Comparison of ENCODE assay signal across 27 cellular contexts in genomic region chr3:11517601-11518000, GRCh38.
A peak's percentile ranks its signal among the peaks of the same experiment; 100 is the strongest.
DNase-seq lines count a peak whose midpoint lies in the region; ATAC-seq, FAIRE-seq and TF ChIP-seq lines count a peak whose summit lies in the region.
"Had no signal": no experiment of that assay in that cellular context is flagged by ENCODE, and none has a peak within 500 bp of the region (broad histone marks: within the 10 kb centered on the region; RNA-seq: fewer than 3 reads in every experiment).

No MANE protein-coding gene starts in this region.

- H3K4ac ChIP-seq in H1 (replicated peaks; ENCODE audit: insufficient read length, low read depth, low read length) = no peak overlapping the region

- 89% methylated on average over 6 of the region's 6 CpGs; no CpG with 5 or more reads in 1 of the 2 experiments for WGBS in H1 (ENCODE audit: extremely low coverage in 1 of 2, insufficient coverage in 1 of 2, insufficient read length in 1 of 2, insufficient replicate concordance in 2 of 2, low coverage in 1 of 2, low lambda C conversion rate in 2 of 2, missing lambda C conversion rate in 1 of 2), 2 experiments
- 88 to 91% methylated on average over 6 of the region's 6 CpGs for WGBS in body of pancreas, 2 donors

- no peak overlapping the region for H3K56ac ChIP-seq in H1 (replicated peaks; ENCODE audit: insufficient read length, low read depth, low read length)

- H3K79me1 ChIP-seq in H1 (ENCODE audit: low read depth, low read length) = no peaks in the 10 kb centered on the region

- intact Hi-C loops in Panc1 (cut with micrococcal nuclease; ENCODE audit: unreplicated experiment) (no loop called here), body of pancreas (cut with DNase I) (no loop called here)

- H4K91ac ChIP-seq in H1 (replicated peaks; ENCODE audit: insufficient read length, low read length) = no peak overlapping the region

- H3K9ac ChIP-seq in H1 (replicated peaks in 1 of 4; ENCODE audit: extremely low read depth in 1 of 4, low read depth in 3 of 4, low read length in 3 of 4) = no peak overlapping the region
- H3K9ac ChIP-seq: KMS-11 had no signal

- H3K4me1 ChIP-seq in Panc1 (ENCODE audit: control insufficient read depth, insufficient read depth, low read length) (0 out of 2 replicates have a peak, but pooled peaks cover 5% of the 10 kb centered on the region), H1 (replicated peaks in 1 of 4; ENCODE audit: control insufficient read depth in 3 of 4, insufficient read depth in 4 of 4, low read length in 3 of 4) (no peaks in the 10 kb centered on the region), body of pancreas (peaks cover 10% of the 10 kb centered on the region)
- no peaks in the 10 kb centered on the region for H3K4me1 ChIP-seq in effector memory CD4-positive, alpha-beta T cell (ENCODE audit: control insufficient read depth, insufficient read depth, low read length, poor library complexity, severe bottlenecking)

- no peak overlapping the region for H2BK5ac ChIP-seq in H1 (ENCODE audit: low read depth, low read length)

- H2BK15ac ChIP-seq in H1 (ENCODE audit: low read length) = 0 out of 2 replicates have a peak overlapping the region, but pooled peaks have one; percentile 46

- TF ChIP-seq POLR2A in H1 (IDR thresholded peaks at IDR 0.05; ENCODE audit: control extremely low read depth in 1 of 2, low read depth in 2 of 2, low read length in 2 of 2) = no peak
- no peak for TF ChIP-seq POLR2A in body of pancreas (IDR thresholded peaks at IDR 0.05)

- H3K79me2 ChIP-seq in H1 (ENCODE audit: control insufficient read depth in 1 of 2, insufficient read depth in 2 of 2, low read length in 2 of 2) = no peaks in the 10 kb centered on the region

- no peak overlapping the region for H3K23ac ChIP-seq in H1 (ENCODE audit: insufficient read length)

- 0 out of 2 replicates have a peak overlapping the region, but pooled peaks have one; percentile 53 for H2AK5ac ChIP-seq in H1 (ENCODE audit: low read depth, low read length)

- H3K4me2 ChIP-seq in H1 (ENCODE audit: insufficient read depth in 1 of 2, low read depth in 2 of 2, low read length in 2 of 2) = no peak overlapping the region
- H3K4me2 ChIP-seq: KMS-11 had no signal

- H2BK12ac ChIP-seq in H1 (ENCODE audit: low read depth, low read length) = 0 out of 2 replicates have a peak overlapping the region, but pooled peaks have one; percentile 17

- H3K27ac ChIP-seq in Panc1 (ENCODE audit: low read length) (peak overlapping the region; percentile 44; the same call in 1 of the 2 replicates), H1 (ENCODE audit: low read depth, low read length) (no peak overlapping the region), body of pancreas (no peak overlapping the region)
- no peak overlapping the region for H3K27ac ChIP-seq in effector memory CD4-positive, alpha-beta T cell (ENCODE audit: insufficient read depth, low read length, poor library complexity, severe bottlenecking)
- H3K27ac ChIP-seq: C4-2B, KMS-11, Peyer's patch, SK-N-MC had no signal

- no peaks in the 10 kb centered on the region for H3K27me3 Mint-ChIP-seq in osteocyte (ENCODE audit: unreplicated experiment)
- H3K27me3 Mint-ChIP-seq: B cell; CD8-positive, alpha-beta memory T cell; IgD-negative memory B cell had no signal

- CTCF ChIA-PET in Panc1 (lab: Charles Lee) (no interaction called here), H1 (lab: Charles Lee; ENCODE audit: partially characterized antibody) (interaction anchor here (1.0 to 1.1 kb wide), 2 partner anchors 13 to 22 kb away, joined by 3 read pairs; no protein-coding TSS in a partner anchor)

- H4K5ac ChIP-seq in H1 (ENCODE audit: insufficient read length, low read depth, low read length) = no peak overlapping the region

- H2BK20ac ChIP-seq in H1 (ENCODE audit: low read length) = no peak overlapping the region

- H3K9me3 Mint-ChIP-seq in osteocyte (ENCODE audit: unreplicated experiment) = no peaks in the 10 kb centered on the region
- H3K9me3 Mint-ChIP-seq: CD8-positive, alpha-beta memory T cell had no signal

- no peak overlapping the region for H3K18ac ChIP-seq in H1 (ENCODE audit: extremely low read depth, low read length)

- in situ Hi-C loops in Panc1 (cut with HindIII; ENCODE audit: low pct_unique_long_range_greater_than_20kb, low sequenced_read_pairs) = no loop called here

- no peaks in the 10 kb centered on the region for H3K27me3 ChIP-seq in Panc1 (ENCODE audit: control insufficient read depth, insufficient read depth, low read length)
- H3K27me3 ChIP-seq in H1 (replicated peaks in 1 of 4; ENCODE audit: control insufficient read depth in 3 of 4, extremely low read depth in 1 of 4, insufficient read depth in 3 of 4, low read length in 3 of 4) = no peaks in the 10 kb centered on the region
- no peaks in the 10 kb centered on the region for H3K27me3 ChIP-seq in body of pancreas
- H3K27me3 ChIP-seq in effector memory CD4-positive, alpha-beta T cell (replicated peaks; ENCODE audit: control insufficient read depth, insufficient read depth, low read length, poor library complexity, severe bottlenecking) = no peaks in the 10 kb centered on the region
- H3K27me3 ChIP-seq: Peyer's patch had no signal

- no peak overlapping the region for H2BK120ac ChIP-seq in H1 (replicated peaks; ENCODE audit: low read depth, low read length)

- no TSS peak for BruUV-seq in Panc1 (replicated peaks; lab: Mats Ljungman, UMichigan)

- no peak for TF ChIP-seq RAD21 in H1 (IDR thresholded peaks at IDR 0.05 in 1 of 2, conservative IDR thresholded peaks at IDR 0.05 in 1 of 2; ENCODE audit: low read depth in 2 of 2, low read length in 2 of 2)

- H4K8ac ChIP-seq in H1 (ENCODE audit: extremely low read depth, insufficient read depth, low read length) = no peak overlapping the region

- H3K36me3 ChIP-seq in Panc1 (ENCODE audit: control insufficient read depth, insufficient read depth, low read length) = no peaks in the 10 kb centered on the region
- H3K36me3 ChIP-seq in H1 (ENCODE audit: control insufficient read depth in 2 of 4, insufficient read depth in 4 of 4, low read length in 3 of 4) = no peaks in the 10 kb centered on the region
- no peaks in the 10 kb centered on the region for H3K36me3 ChIP-seq in body of pancreas (replicated peaks in 1 of 2; ENCODE audit: insufficient read depth in 1 of 2, low read depth in 2 of 2)
- H3K36me3 ChIP-seq in effector memory CD4-positive, alpha-beta T cell (ENCODE audit: control insufficient read depth, insufficient read depth, low read length) = no peaks in the 10 kb centered on the region
- H3K36me3 ChIP-seq: Peyer's patch had no signal

- TF ChIP-seq CTCF in Panc1 (IDR thresholded peaks at IDR 0.05) (no peak), H1 (IDR thresholded peaks at IDR 0.05; ENCODE audit: control extremely low read depth in 1 of 3, insufficient read depth in 1 of 3, low read depth in 1 of 3, low read length in 3 of 3) (no peak), osteocyte (IDR thresholded peaks at IDR 0.05) (no peak), body of pancreas (IDR thresholded peaks at IDR 0.05) (no peak)

- no peak overlapping the region for H3K14ac ChIP-seq in H1 (ENCODE audit: insufficient read length)

- no peaks in the 10 kb centered on the region for H3K9me3 ChIP-seq in Panc1 (ENCODE audit: control insufficient read depth, insufficient read depth, low read depth, low read length)
- H3K9me3 ChIP-seq in H1 (ENCODE audit: insufficient read depth in 2 of 2, low read depth in 1 of 2, low read length in 1 of 2) = no peaks in the 10 kb centered on the region
- no peaks in the 10 kb centered on the region for H3K9me3 ChIP-seq in body of pancreas
- no peaks in the 10 kb centered on the region for H3K9me3 ChIP-seq in effector memory CD4-positive, alpha-beta T cell (ENCODE audit: control insufficient read depth, low read length)
- H3K9me3 ChIP-seq: Peyer's patch had no signal

- H4K20me1 ChIP-seq in H1 (replicated peaks in 1 of 2; ENCODE audit: control insufficient read depth in 1 of 2, insufficient read depth in 2 of 2, low read length in 2 of 2) = no peaks in the 10 kb centered on the region

- H3K4me1 Mint-ChIP-seq in osteocyte (ENCODE audit: unreplicated experiment) = peaks cover 57% of the 10 kb centered on the region
- H3K4me1 Mint-ChIP-seq: B cell had no signal

- DNase-seq in Panc1 (ENCODE audit: low read depth, low spot score) (no peak), H1 (ENCODE audit: low read depth in 1 of 2, low spot score in 2 of 2) (no peak), osteocyte (ENCODE audit: extremely low spot score, unreplicated experiment) (no peak), ureter (ENCODE audit: low spot score) (peak; percentile 17), body of pancreas (no peak)
- DNase-seq in effector memory CD4-positive, alpha-beta T cell = no peak
- no peak for DNase-seq in activated CD4-positive, CD25-positive, alpha-beta regulatory T cell treated with anti-CD3 and anti-CD28 coated beads, Interleukin-2, amount 50 U/mL, for 72 hours
- DNase-seq: CD8-positive, alpha-beta memory T cell; DMS 273 treated with DMSO at 0.1 percent for 48 hours; DMS79; EL; GF-D8; H7; MM.1S; NCI-H2029 treated with DMSO at 0.1 percent for 48 hours; NCI-H2227 treated with DMSO at 0.1 percent for 48 hours; NCI-H510A; NCI-H69; Peyer's patch; SIG-M5 had no signal

- POLR2A ChIA-PET in Panc1 (lab: Charles Lee) = no interaction called here
- POLR2A ChIA-PET in H1 (lab: Charles Lee; ENCODE audit: partially characterized antibody) = interaction anchor here (0.6 to 0.9 kb wide), 3 partner anchors 9 to 272 kb away, joined by 3 read pairs; no protein-coding TSS in a partner anchor

- TF ChIP-seq EP300 in H1 (IDR thresholded peaks at IDR 0.05; ENCODE audit: borderline replicate concordance in 1 of 2, low read depth in 2 of 2, low read length in 2 of 2) = no peak

- no peak overlapping the region for H3K4me3 Mint-ChIP-seq in osteocyte (ENCODE audit: unreplicated experiment)
- H3K4me3 Mint-ChIP-seq: B cell; CD8-positive, alpha-beta memory T cell; IgD-negative memory B cell had no signal

- H3K27ac Mint-ChIP-seq in osteocyte (ENCODE audit: unreplicated experiment) = peak overlapping the region; percentile 33
- H3K27ac Mint-ChIP-seq: B cell had no signal

- H3K23me2 ChIP-seq in H1 (ENCODE audit: low read depth, low read length) = no peaks in the 10 kb centered on the region

- FAIRE-seq in H1 (lab: Jason Lieb, UNC) = no peak
- FAIRE-seq: GM12891 had no signal

- ATAC-seq in Panc1 = no peak; the same call in 1 of the 2 replicates
- no peak for ATAC-seq in body of pancreas
- ATAC-seq in HG02798 (IDR thresholded peaks at IDR 0.05; ENCODE audit: poor library complexity, unreplicated experiment) = no peak

- H3K4me3 ChIP-seq in Panc1 (ENCODE audit: low read depth in 2 of 2, low read length in 2 of 2) (no peak overlapping the region), H1 (ENCODE audit: extremely low read depth in 1 of 4, insufficient read depth in 2 of 4, low read depth in 3 of 4, low read length in 4 of 4) (no peak overlapping the region), body of pancreas (no peak overlapping the region)
- no peak overlapping the region for H3K4me3 ChIP-seq in effector memory CD4-positive, alpha-beta T cell (ENCODE audit: insufficient read depth, low read depth, low read length, poor library complexity, severe bottlenecking)
- H3K4me3 ChIP-seq: Peyer's patch, SK-N-MC had no signal

- no peaks in the 10 kb centered on the region for H3K36me3 Mint-ChIP-seq in osteocyte (ENCODE audit: unreplicated experiment)

- no peak overlapping the region for H2AFZ ChIP-seq in H1 (ENCODE audit: low read length)

TF ChIP-seq in H1, 55 proteins besides CTCF, POLR2A, EP300 and RAD21 (continues in another document):
- TF ChIP-seq KDM5A (IDR thresholded peaks at IDR 0.05; ENCODE audit: low read length) = no peak
- no peak for TF ChIP-seq FOSL1 (IDR thresholded peaks at IDR 0.05; ENCODE audit: insufficient read depth, low read depth, low read length)
